In the genomic region with DNA sequence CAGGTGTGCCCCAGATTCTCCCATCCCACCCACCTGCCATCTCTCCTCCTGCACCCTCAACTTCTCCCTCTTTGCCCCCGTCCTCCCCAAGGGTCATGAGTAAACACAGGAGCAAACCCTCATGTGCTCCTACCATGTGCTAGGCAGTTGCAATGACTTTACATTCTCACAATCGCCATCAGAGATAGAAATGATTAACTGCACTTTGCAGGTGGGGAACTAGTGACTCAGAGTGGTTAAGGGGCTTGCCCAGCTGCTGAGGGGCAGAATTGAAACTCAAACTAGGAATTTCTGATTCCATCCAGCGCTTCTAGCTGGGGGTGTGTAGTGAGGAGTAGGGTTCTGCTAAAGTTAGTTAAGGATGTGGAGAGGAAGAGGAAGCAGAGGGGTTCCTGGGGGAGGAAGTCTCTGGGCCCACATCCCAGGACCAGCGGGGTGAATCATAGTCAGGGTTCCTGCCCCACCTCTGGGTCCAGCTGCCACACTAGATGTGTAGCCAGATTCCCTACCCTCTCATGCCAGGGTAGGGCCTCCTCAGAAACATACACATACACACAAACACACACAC, we compare ENCODE assay signal across 1 cellular context.
A peak's percentile ranks its signal among the peaks of the same experiment; 100 is the strongest.
TF ChIP-seq lines count a peak whose summit lies in the region.

No MANE protein-coding gene starts in this region.

TF ChIP-seq in endothelial cell of umbilical vein, 7 proteins besides CTCF, POLR2A, EP300 and RAD21 (continued from another document):
- TF ChIP-seq EZH2 (IDR thresholded peaks at IDR 0.05; ENCODE audit: borderline replicate concordance, low read depth, low read length, severe bottlenecking) (no peak), FOS (IDR thresholded peaks at IDR 0.05; ENCODE audit: borderline replicate concordance, insufficient read depth, low read length) (peak; percentile 94)
